ENCODE assay signal across 21 cellular contexts in genomic region chr17:26792486-26792885, GRCh38.
DNase-seq lines count a peak whose midpoint lies in the region; ATAC-seq and TF ChIP-seq lines count a peak whose summit lies in the region.
"Had no signal": no experiment of that assay in that cellular context is flagged by ENCODE, and none has a peak within 500 bp of the region (broad histone marks: within the 10 kb centered on the region; RNA-seq: fewer than 3 reads in every experiment).

No MANE protein-coding gene starts in this region.

- H3K23ac ChIP-seq in neuronal stem cell (ENCODE audit: low read depth, low read length, poor library complexity), result no peak overlapping the region

- H3K4me2 ChIP-seq in GM23338 (no peak overlapping the region), fibroblast of lung (ENCODE audit: extremely low read depth, insufficient read depth, low read length) (no peak overlapping the region), neuronal stem cell (ENCODE audit: insufficient read depth, low read length, poor library complexity, severe bottlenecking) (no peak overlapping the region), neural progenitor cell (no peak overlapping the region)

- 94 to 100% methylated on average over 1 to 3 of the region's 12 CpGs for WGBS in neuronal stem cell (ENCODE audit: extremely low coverage in 2 of 2, insufficient read length in 2 of 2, insufficient replicate concordance in 1 of 2), 2 donors
- WGBS in esophagus squamous epithelium, 2 donors, result 80 to 85% methylated on average over 12 of the region's 12 CpGs

- TF ChIP-seq CTCF in GM23338 (conservative IDR thresholded peaks at IDR 0.05; ENCODE audit: low read depth in 2 of 2) (no peak), fibroblast of lung (conservative IDR thresholded peaks at IDR 0.05 in 1 of 2, IDR thresholded peaks at IDR 0.05 in 1 of 2; ENCODE audit: low read depth in 1 of 2, low read length in 2 of 2) (no peak), neural progenitor cell (IDR thresholded peaks at IDR 0.05) (no peak), esophagus squamous epithelium (IDR thresholded peaks at IDR 0.05) (no peak)

- H3K4me1 Mint-ChIP-seq in GM23338 (no peaks in the 10 kb centered on the region), neural progenitor cell (no peaks in the 10 kb centered on the region)
- H3K4me1 Mint-ChIP-seq in stimulated activated naive B cell treated with anti-CD40 and anti-IgM and Interleukin-4, amounts not matched to agents 10 μg/mL and 1 μg/mL and 100 μg/mL, for 72 hours, result no peaks in the 10 kb centered on the region
- H3K4me1 Mint-ChIP-seq: activated naive CD8-positive, alpha-beta T cell treated with anti-CD3 and anti-CD28 coated beads, Interleukin-2, amount 10 ng/mL, durations not matched to agents 7 days and 5 days; B cell had no signal

- no peak overlapping the region for H4K8ac ChIP-seq in neuronal stem cell (ENCODE audit: low read depth, low read length)

- peak; percentile 0 for DNase-seq in GM23338 (ENCODE audit: low spot score)
- DNase-seq in amniotic epithelial cell (ENCODE audit: low read depth), result peak; percentile 32
- peak; percentile 36 to 47 for DNase-seq in fibroblast of lung (ENCODE audit: low read depth in 2 of 2)
- peak; percentile 73 for DNase-seq in neuronal stem cell (ENCODE audit: low spot score)
- DNase-seq in neural progenitor cell (ENCODE audit: low spot score), result no peak
- no peak for DNase-seq in esophagus squamous epithelium (lab: John Stamatoyannopoulos, UW)
- no peak for DNase-seq in stimulated activated naive B cell treated with anti-CD40 and anti-IgM and Interleukin-4, amounts not matched to agents 10 μg/mL and 1 μg/mL and 100 μg/mL, for 72 hours
- no peak for DNase-seq in nucleus accumbens (lab: John Stamatoyannopoulos, UW)
- DNase-seq: activated CD8-positive, alpha-beta T cell treated with anti-CD3 and anti-CD28 coated beads for 36 hours; activated naive CD8-positive, alpha-beta T cell treated with anti-CD3 and anti-CD28 coated beads, Interleukin-2, amount 10 ng/mL, durations not matched to agents 7 days and 5 days; DMS 273 treated with DMSO at 0.1 percent for 48 hours; NCI-H1105; NCI-H2171 treated with DMSO at 0.1 percent for 48 hours; stimulated activated CD4-positive, alpha-beta T cell treated with anti-CD3 and anti-CD28 coated beads, Interleukin-4, amount 100 ng/mL, for 4 hours; WERI-Rb-1 had no signal

- no peak overlapping the region for H3K4ac ChIP-seq in neuronal stem cell (ENCODE audit: low read length)

- H3F3A ChIP-seq in GM23338 (replicated peaks; ENCODE audit: low read depth) (no peaks in the 10 kb centered on the region), neural progenitor cell (ENCODE audit: low read depth) (no peaks in the 10 kb centered on the region)

- intact Hi-C loops in esophagus squamous epithelium (cut with DNase I), result no loop called here

- no peaks in the 10 kb centered on the region for H3K4me1 ChIP-seq in GM23338 (ENCODE audit: insufficient read depth)
- no peaks in the 10 kb centered on the region for H3K4me1 ChIP-seq in fibroblast of lung (ENCODE audit: control insufficient read depth, extremely low read depth, insufficient read depth, low read length)
- H3K4me1 ChIP-seq in neuronal stem cell (ENCODE audit: control insufficient read depth in 2 of 2, insufficient read depth in 1 of 2, low read depth in 1 of 2, low read length in 2 of 2), result no peaks in the 10 kb centered on the region
- H3K4me1 ChIP-seq in neural progenitor cell, result no peaks in the 10 kb centered on the region
- H3K4me1 ChIP-seq in esophagus squamous epithelium, result no peaks in the 10 kb centered on the region
- H3K4me1 ChIP-seq: tibial nerve had no signal

- H3K79me2 ChIP-seq in GM23338 (replicated peaks; ENCODE audit: insufficient read depth) (no peaks in the 10 kb centered on the region), fibroblast of lung (ENCODE audit: control insufficient read depth, insufficient read depth, low read length) (no peaks in the 10 kb centered on the region), neural progenitor cell (ENCODE audit: low read depth) (no peaks in the 10 kb centered on the region)

- H3K4me3 ChIP-seq in GM23338, result no peak overlapping the region
- no peak overlapping the region for H3K4me3 ChIP-seq in fibroblast of lung (replicated peaks in 1 of 4; ENCODE audit: control extremely low read depth in 1 of 4, insufficient read depth in 1 of 4, low read depth in 3 of 4, low read length in 4 of 4)
- H3K4me3 ChIP-seq in neuronal stem cell (ENCODE audit: low read length in 2 of 2), result no peak overlapping the region
- H3K4me3 ChIP-seq in neural progenitor cell, result no peak overlapping the region
- H3K4me3 ChIP-seq in esophagus squamous epithelium, result no peak overlapping the region
- H3K4me3 ChIP-seq: coronary artery, K562, skin epidermis, tibial nerve had no signal

- no peak overlapping the region for H2BK5ac ChIP-seq in neuronal stem cell (ENCODE audit: low read length)

- no peak overlapping the region for H2BK15ac ChIP-seq in neuronal stem cell (ENCODE audit: low read length)

- H2AK5ac ChIP-seq in neuronal stem cell (ENCODE audit: low read depth, low read length), result no peak overlapping the region

- H4K20me1 ChIP-seq in GM23338 (replicated peaks; ENCODE audit: insufficient read depth) (no peaks in the 10 kb centered on the region), fibroblast of lung (ENCODE audit: control insufficient read depth, extremely low read depth, insufficient read depth, low read length) (no peaks in the 10 kb centered on the region), neural progenitor cell (ENCODE audit: low read depth) (no peaks in the 10 kb centered on the region)

- no peak overlapping the region for H3K27ac Mint-ChIP-seq in GM23338
- H3K27ac Mint-ChIP-seq in neural progenitor cell, result no peak overlapping the region
- no peak overlapping the region for H3K27ac Mint-ChIP-seq in stimulated activated naive B cell treated with anti-CD40 and anti-IgM and Interleukin-4, amounts not matched to agents 10 μg/mL and 1 μg/mL and 100 μg/mL, for 72 hours
- H3K27ac Mint-ChIP-seq: activated CD8-positive, alpha-beta T cell treated with anti-CD3 and anti-CD28 coated beads for 36 hours; activated naive CD8-positive, alpha-beta T cell treated with anti-CD3 and anti-CD28 coated beads, Interleukin-2, amount 10 ng/mL, durations not matched to agents 7 days and 5 days; B cell had no signal

- H2BK12ac ChIP-seq in neuronal stem cell (ENCODE audit: low read length), result no peak overlapping the region

- H2AFZ ChIP-seq in GM23338, result no peak overlapping the region
- H2AFZ ChIP-seq in fibroblast of lung (ENCODE audit: low read length), result no peak overlapping the region
- H2AFZ ChIP-seq in neuronal stem cell (ENCODE audit: low read length), result no peak overlapping the region
- no peak overlapping the region for H2AFZ ChIP-seq in neural progenitor cell (replicated peaks)

- H3K18ac ChIP-seq in neuronal stem cell (ENCODE audit: low read length), result no peak overlapping the region

- H3K36me3 Mint-ChIP-seq in GM23338 (ENCODE audit: low read depth) (no peaks in the 10 kb centered on the region), neural progenitor cell (no peaks in the 10 kb centered on the region)
- H3K36me3 Mint-ChIP-seq in stimulated activated naive B cell treated with anti-CD40 and anti-IgM and Interleukin-4, amounts not matched to agents 10 μg/mL and 1 μg/mL and 100 μg/mL, for 72 hours, result no peaks in the 10 kb centered on the region
- H3K36me3 Mint-ChIP-seq: activated naive CD8-positive, alpha-beta T cell treated with anti-CD3 and anti-CD28 coated beads, Interleukin-2, amount 10 ng/mL, durations not matched to agents 7 days and 5 days had no signal

- no peak for TF ChIP-seq POLR2A in esophagus squamous epithelium (IDR thresholded peaks at IDR 0.05)

- peaks cover 11% of the 10 kb centered on the region for H3K36me3 ChIP-seq in GM23338 (ENCODE audit: insufficient read depth)
- H3K36me3 ChIP-seq in fibroblast of lung (ENCODE audit: control insufficient read depth, insufficient read depth, low read length), result no peaks in the 10 kb centered on the region
- no peaks in the 10 kb centered on the region for H3K36me3 ChIP-seq in neuronal stem cell (replicated peaks in 1 of 2; ENCODE audit: control insufficient read depth in 2 of 2, insufficient read depth in 2 of 2, low read length in 2 of 2)
- no peaks in the 10 kb centered on the region for H3K36me3 ChIP-seq in neural progenitor cell
- no peaks in the 10 kb centered on the region for H3K36me3 ChIP-seq in esophagus squamous epithelium
- H3K36me3 ChIP-seq: tibial nerve, WERI-Rb-1 had no signal

- H2BK120ac ChIP-seq in neuronal stem cell (ENCODE audit: low read depth, low read length), result no peak overlapping the region

- H3K9me3 Mint-ChIP-seq in GM23338 (no peaks in the 10 kb centered on the region), neural progenitor cell (no peaks in the 10 kb centered on the region)
- H3K9me3 Mint-ChIP-seq in stimulated activated naive B cell treated with anti-CD40 and anti-IgM and Interleukin-4, amounts not matched to agents 10 μg/mL and 1 μg/mL and 100 μg/mL, for 72 hours, result no peaks in the 10 kb centered on the region
- H3K9me3 Mint-ChIP-seq: activated CD8-positive, alpha-beta T cell treated with anti-CD3 and anti-CD28 coated beads for 36 hours; activated naive CD8-positive, alpha-beta T cell treated with anti-CD3 and anti-CD28 coated beads, Interleukin-2, amount 10 ng/mL, durations not matched to agents 7 days and 5 days had no signal

- H3K9ac ChIP-seq in fibroblast of lung (ENCODE audit: insufficient read depth, low read length), result no peak overlapping the region
- H3K9ac ChIP-seq in neuronal stem cell (ENCODE audit: low read depth, low read length, poor library complexity), result no peak overlapping the region
- no peak overlapping the region for H3K9ac ChIP-seq in neural progenitor cell

- no peak overlapping the region for H4K91ac ChIP-seq in neuronal stem cell (ENCODE audit: low read depth, low read length, poor library complexity)

- no peaks in the 10 kb centered on the region for H3K9me2 ChIP-seq in GM23338 (ENCODE audit: insufficient read depth)

- no peaks in the 10 kb centered on the region for H3K27me3 ChIP-seq in GM23338 (ENCODE audit: insufficient read depth)
- H3K27me3 ChIP-seq in fibroblast of lung (ENCODE audit: control insufficient read depth, insufficient read depth, low read length), result no peaks in the 10 kb centered on the region
- H3K27me3 ChIP-seq in neuronal stem cell (ENCODE audit: control insufficient read depth in 3 of 3, insufficient read depth in 3 of 3, low read depth in 1 of 3, low read length in 3 of 3), result no peaks in the 10 kb centered on the region
- no peaks in the 10 kb centered on the region for H3K27me3 ChIP-seq in neural progenitor cell
- H3K27me3 ChIP-seq in esophagus squamous epithelium, result no peaks in the 10 kb centered on the region
- H3K27me3 ChIP-seq: tibial nerve had no signal

- no peaks in the 10 kb centered on the region for H3K27me3 Mint-ChIP-seq in GM23338 (ENCODE audit: insufficient read depth, low read depth, poor library complexity)
- H3K27me3 Mint-ChIP-seq in neural progenitor cell (ENCODE audit: insufficient read depth, low read depth), result no peaks in the 10 kb centered on the region
- H3K27me3 Mint-ChIP-seq in stimulated activated naive B cell treated with anti-CD40 and anti-IgM and Interleukin-4, amounts not matched to agents 10 μg/mL and 1 μg/mL and 100 μg/mL, for 72 hours, result no peaks in the 10 kb centered on the region
- H3K27me3 Mint-ChIP-seq: activated CD8-positive, alpha-beta T cell treated with anti-CD3 and anti-CD28 coated beads for 36 hours; activated naive CD8-positive, alpha-beta T cell treated with anti-CD3 and anti-CD28 coated beads, Interleukin-2, amount 10 ng/mL, durations not matched to agents 7 days and 5 days; B cell had no signal

- H3K14ac ChIP-seq in neuronal stem cell (ENCODE audit: low read length), result no peak overlapping the region

- H3K4me3 Mint-ChIP-seq in GM23338 (no peak overlapping the region), neural progenitor cell (no peak overlapping the region)
- no peak overlapping the region for H3K4me3 Mint-ChIP-seq in stimulated activated naive B cell treated with anti-CD40 and anti-IgM and Interleukin-4, amounts not matched to agents 10 μg/mL and 1 μg/mL and 100 μg/mL, for 72 hours
- H3K4me3 Mint-ChIP-seq: activated CD8-positive, alpha-beta T cell treated with anti-CD3 and anti-CD28 coated beads for 36 hours; activated naive CD8-positive, alpha-beta T cell treated with anti-CD3 and anti-CD28 coated beads, Interleukin-2, amount 10 ng/mL, durations not matched to agents 7 days and 5 days; B cell had no signal

- peaks cover 3% of the 10 kb centered on the region for H3K9me3 ChIP-seq in fibroblast of lung (ENCODE audit: control insufficient read depth, insufficient read depth, low read depth, low read length)
- H3K9me3 ChIP-seq in neuronal stem cell (replicated peaks in 1 of 2; ENCODE audit: control insufficient read depth in 2 of 2, insufficient read depth in 1 of 2, low read depth in 1 of 2, low read length in 2 of 2), result peaks cover 0 to 25% of the 10 kb centered on the region in 2 donors
- H3K9me3 ChIP-seq in neural progenitor cell (ENCODE audit: low read depth), result peaks cover 60% of the 10 kb centered on the region
- H3K9me3 ChIP-seq in esophagus squamous epithelium, result peaks cover 0 to 93% (median 54%) of the 10 kb centered on the region in 3 donors

- no peaks in the 10 kb centered on the region for H3K79me1 ChIP-seq in neuronal stem cell (ENCODE audit: low read depth, low read length)

- ATAC-seq in GM23338, result no peak
- ATAC-seq in stimulated activated naive B cell treated with anti-CD40 and anti-IgM and Interleukin-4, amounts not matched to agents 10 μg/mL and 1 μg/mL and 100 μg/mL, for 72 hours (replicated peaks), result no peak
- ATAC-seq: activated CD8-positive, alpha-beta T cell treated with anti-CD3 and anti-CD28 coated beads for 36 hours; esophagus mucosa; K562 had no signal

- H3K27ac ChIP-seq in GM23338 (ENCODE audit: low read depth) (no peak overlapping the region), fibroblast of lung (ENCODE audit: insufficient read depth, low read length) (no peak overlapping the region), neuronal stem cell (replicated peaks; ENCODE audit: low read length) (no peak overlapping the region), neural progenitor cell (no peak overlapping the region), esophagus squamous epithelium (no peak overlapping the region)
- H3K27ac ChIP-seq: coronary artery, skin epidermis, tibial nerve, WERI-Rb-1 had no signal

Comparison
In these comparisons a context has a peak if more than half of its experiments do, and no peak if none do; other contexts are left out.
1. DNase-seq: peak in GM23338 (single experiment), amniotic epithelial cell (single experiment), fibroblast of lung (2 of 2) and neuronal stem cell (single experiment); none in neural progenitor cell (single experiment), esophagus squamous epithelium (single experiment), stimulated activated naive B cell treated with anti-CD40 and anti-IgM and Interleukin-4, amounts not matched to agents 10 μg/mL and 1 μg/mL and 100 μg/mL, for 72 hours (single experiment) and nucleus accumbens (0 of 56).